21 cellular contexts compared by ENCODE assay signal in the genomic region with DNA sequence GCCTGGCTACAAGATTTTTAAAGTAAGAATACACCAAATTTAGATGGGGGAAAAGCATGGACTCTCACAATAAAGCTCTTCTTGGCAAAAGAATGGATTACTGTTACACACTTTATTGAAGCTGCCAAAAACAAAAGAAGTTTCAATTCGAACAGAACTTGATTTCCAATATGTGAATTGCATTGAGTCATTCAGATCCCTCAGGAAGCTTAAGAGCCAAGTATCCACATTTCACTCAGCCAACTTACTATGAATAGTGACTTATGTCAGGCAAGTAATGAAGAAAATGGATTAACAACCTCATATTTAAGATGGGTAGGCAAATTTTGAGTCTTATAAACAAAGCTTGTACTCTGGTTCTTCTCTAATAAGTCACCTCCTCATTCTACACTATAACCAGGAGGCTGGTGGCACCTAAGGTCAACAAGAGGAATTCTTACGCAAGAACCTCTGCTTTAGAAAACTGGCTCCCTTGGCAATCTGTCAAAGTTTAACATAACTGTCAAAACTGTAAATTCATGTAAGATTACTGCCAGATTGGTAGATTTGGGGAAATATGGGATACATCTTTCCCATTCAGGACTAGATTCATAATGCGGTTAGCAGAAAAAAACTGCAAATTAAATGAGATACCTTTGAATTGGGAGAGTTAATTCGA. TPM values are rescaled to one million over a fixed set of nuclear protein-coding genes. Genes with fewer than 3 reads are reported as not detected.
A peak's percentile ranks its signal among the peaks of the same experiment; 100 is the strongest.
DNase-seq lines count a peak whose midpoint lies in the region; ATAC-seq and TF ChIP-seq lines count a peak whose summit lies in the region.
"Had no signal": no experiment of that assay in that cellular context is flagged by ENCODE, and none has a peak within 500 bp of the region (broad histone marks: within the 10 kb centered on the region; RNA-seq: fewer than 3 reads in every experiment).

No MANE protein-coding gene starts in this region.

- dilution Hi-C loops in mammary epithelial cell (cut with HindIII; ENCODE audit: low sequenced_read_pairs), result no loop called here

- H2AFZ ChIP-seq in mammary epithelial cell (ENCODE audit: low read depth, low read length) (no peak overlapping the region), hepatocyte (no peak overlapping the region)
- H2AFZ ChIP-seq: PC-9 had no signal

- H3K9me3 Mint-ChIP-seq in MCF 10A (ENCODE audit: unreplicated experiment), result no peaks in the 10 kb centered on the region
- H3K9me3 Mint-ChIP-seq in naive thymus-derived CD4-positive, alpha-beta T cell, result no peaks in the 10 kb centered on the region
- H3K9me3 Mint-ChIP-seq: activated CD4-positive, alpha-beta T cell treated with anti-CD3 and anti-CD28 coated beads, Interleukin-2, amount 10 ng/mL, durations not matched to agents 7 days and 5 days; CD4-positive, alpha-beta memory T cell; H9; stimulated activated naive CD8-positive, alpha-beta T cell treated with anti-CD3 and anti-CD28 coated beads, Interleukin-15, Interleukin-2, amounts not matched to agents 100 ng/mL and 50 ng/mL, for 24 hours had no signal

- H3K27ac Mint-ChIP-seq in MCF 10A (ENCODE audit: low read depth, unreplicated experiment), result peak overlapping the region; percentile 19
- H3K27ac Mint-ChIP-seq in naive thymus-derived CD4-positive, alpha-beta T cell, result peak overlapping the region in 2 of 9 donors; percentile 12 to 31
- H3K27ac Mint-ChIP-seq: activated CD4-positive, alpha-beta T cell treated with anti-CD3 and anti-CD28 coated beads, Interleukin-2, amount 10 ng/mL, durations not matched to agents 7 days and 5 days; stimulated activated naive CD8-positive, alpha-beta T cell treated with anti-CD3 and anti-CD28 coated beads, Interleukin-15, Interleukin-2, amounts not matched to agents 100 ng/mL and 50 ng/mL, for 24 hours had no signal

- DNase-seq in MCF 10A (ENCODE audit: unreplicated experiment), result peak; percentile 68
- no peak for DNase-seq in mammary epithelial cell
- DNase-seq in amniotic epithelial cell (ENCODE audit: low read depth), result peak; percentile 31
- peak; percentile 29 for DNase-seq in hepatocyte (ENCODE audit: low spot score)
- DNase-seq in NCI-H2227 (lab: John Stamatoyannopoulos, UW; ENCODE audit: unreplicated experiment), result no peak
- DNase-seq in T1000 (lab: John Stamatoyannopoulos, UW), result no peak
- DNase-seq in naive thymus-derived CD4-positive, alpha-beta T cell, result no peak
- DNase-seq: activated CD4-positive, alpha-beta T cell treated with anti-CD3 and anti-CD28 coated beads, Interleukin-2, amount 10 ng/mL, durations not matched to agents 7 days and 5 days; activated naive CD4-positive, alpha-beta T cell treated with anti-CD3 and anti-CD28 coated beads, Interleukin-2, amount 50 U/mL, for 16 hours; CD4-positive, alpha-beta memory T cell; H9; hippocampal formation; MM.1S; NCI-H2081; NCI-H526 treated with DMSO at 0.1 percent for 48 hours; nucleus accumbens; PC-9; right cardiac atrium had no signal

- H4K20me1 ChIP-seq in mammary epithelial cell (ENCODE audit: insufficient read depth, low read length) (no peaks in the 10 kb centered on the region), hepatocyte (ENCODE audit: insufficient read depth, poor library complexity, severe bottlenecking) (peaks cover 11% of the 10 kb centered on the region)

- peaks cover 26% of the 10 kb centered on the region for H3K4me1 Mint-ChIP-seq in MCF 10A (ENCODE audit: insufficient read depth, unreplicated experiment)
- peaks cover 29 to 44% (median 40%) of the 10 kb centered on the region in 7 donors for H3K4me1 Mint-ChIP-seq in naive thymus-derived CD4-positive, alpha-beta T cell

- no peak overlapping the region for H3K4me3 ChIP-seq in mammary epithelial cell (replicated peaks in 1 of 3; ENCODE audit: insufficient read depth in 1 of 3, low read depth in 2 of 3, low read length in 3 of 3)
- H3K4me3 ChIP-seq in hepatocyte, result no peak overlapping the region
- H3K4me3 ChIP-seq in subcutaneous abdominal adipose tissue (ENCODE audit: low read depth in 1 of 5, low read length in 5 of 5), result no peak overlapping the region
- no peak overlapping the region for H3K4me3 ChIP-seq in naive thymus-derived CD4-positive, alpha-beta T cell (ENCODE audit: low read length)
- H3K4me3 ChIP-seq: PC-9 had no signal

- no TSS peak for BruUV-seq in MCF 10A (replicated peaks; lab: Mats Ljungman, UMichigan)
- BruUV-seq in mammary epithelial cell (replicated peaks; lab: Mats Ljungman, UMichigan), result no TSS peak

- intact Hi-C loops in MCF 10A (cut with micrococcal nuclease), result no loop called here
- intact Hi-C loops in mammary epithelial cell (cut with micrococcal nuclease), result no loop called here
- intact Hi-C loops in naive thymus-derived CD4-positive, alpha-beta T cell (cut with micrococcal nuclease), result no loop called here

- H3K27me3 Mint-ChIP-seq in MCF 10A (ENCODE audit: insufficient read depth, unreplicated experiment), result no peaks in the 10 kb centered on the region
- no peaks in the 10 kb centered on the region for H3K27me3 Mint-ChIP-seq in naive thymus-derived CD4-positive, alpha-beta T cell
- H3K27me3 Mint-ChIP-seq: activated CD4-positive, alpha-beta T cell treated with anti-CD3 and anti-CD28 coated beads, Interleukin-2, amount 10 ng/mL, durations not matched to agents 7 days and 5 days; CD4-positive, alpha-beta memory T cell; stimulated activated naive CD8-positive, alpha-beta T cell treated with anti-CD3 and anti-CD28 coated beads, Interleukin-15, Interleukin-2, amounts not matched to agents 100 ng/mL and 50 ng/mL, for 24 hours had no signal

- POLR2A ChIA-PET in MCF 10A (lab: Yijun Ruan, JAX), result interaction anchor here (0.5 to 13.1 kb wide), 12 partner anchors 11 to 360 kb away, joined by 3 to 272 read pairs (median 4); a partner anchor contains a TSS
- POLR2A ChIA-PET in naive thymus-derived CD4-positive, alpha-beta T cell (lab: Charles Lee), result no interaction called here

- H3K4me3 Mint-ChIP-seq in MCF 10A (ENCODE audit: unreplicated experiment), result no peak overlapping the region
- H3K4me3 Mint-ChIP-seq in naive thymus-derived CD4-positive, alpha-beta T cell, result no peak overlapping the region
- H3K4me3 Mint-ChIP-seq: activated CD4-positive, alpha-beta T cell treated with anti-CD3 and anti-CD28 coated beads, Interleukin-2, amount 10 ng/mL, durations not matched to agents 7 days and 5 days; H9; stimulated activated naive CD8-positive, alpha-beta T cell treated with anti-CD3 and anti-CD28 coated beads, Interleukin-15, Interleukin-2, amounts not matched to agents 100 ng/mL and 50 ng/mL, for 24 hours had no signal

- TF ChIP-seq CTCF in MCF 10A (IDR thresholded peaks at IDR 0.05; ENCODE audit: unreplicated experiment), result no peak
- TF ChIP-seq CTCF in mammary epithelial cell (conservative IDR thresholded peaks at IDR 0.05 in 1 of 2, IDR thresholded peaks at IDR 0.05 in 1 of 2; ENCODE audit: extremely low read depth in 1 of 2, insufficient read depth in 1 of 2, low read depth in 1 of 2, low read length in 2 of 2), result no peak
- TF ChIP-seq CTCF in hepatocyte (IDR thresholded peaks at IDR 0.05; ENCODE audit: poor library complexity), result no peak

- CTCF ChIA-PET in MCF 10A (lab: Yijun Ruan, JAX) (interaction anchor here (0.6 to 2.4 kb wide), 7 partner anchors 51 to 507 kb away, joined by 3 to 11 read pairs (median 4); no protein-coding TSS in a partner anchor), mammary epithelial cell (lab: Charles Lee; ENCODE audit: low non-redundant PET) (no interaction called here)
- CTCF ChIA-PET in naive thymus-derived CD4-positive, alpha-beta T cell (lab: Charles Lee), result no interaction called here

- no peak overlapping the region for H3K27ac ChIP-seq in mammary epithelial cell (ENCODE audit: insufficient read depth, low read depth, low read length)
- no peak overlapping the region for H3K27ac ChIP-seq in hepatocyte
- peak overlapping the region; percentile 82 for H3K27ac ChIP-seq in subcutaneous abdominal adipose tissue (ENCODE audit: low read depth, low read length)
- H3K27ac ChIP-seq in naive thymus-derived CD4-positive, alpha-beta T cell (ENCODE audit: low read depth, low read length), result no peak overlapping the region
- H3K27ac ChIP-seq: PC-9 had no signal

- H3K36me3 Mint-ChIP-seq in MCF 10A (ENCODE audit: insufficient read depth, unreplicated experiment), result peaks cover 60% of the 10 kb centered on the region
- H3K36me3 Mint-ChIP-seq in naive thymus-derived CD4-positive, alpha-beta T cell, result peaks cover 0 to 32% (median 9%) of the 10 kb centered on the region in 5 donors

- H3K9ac ChIP-seq in mammary epithelial cell (ENCODE audit: insufficient read depth, low read length) (no peak overlapping the region), subcutaneous abdominal adipose tissue (ENCODE audit: low read length in 5 of 5) (peak overlapping the region in 1 of 5 donors; percentile 25)

- in situ Hi-C loops in mammary epithelial cell (cut with MboI; ENCODE audit: low sequenced_read_pairs in 2 of 2), result loop anchor here in 1 of 2 donors (25.0 kb wide), 1 partner anchor 224 kb away; no protein-coding TSS in a partner anchor

- H3K9me3 ChIP-seq in mammary epithelial cell (replicated peaks; ENCODE audit: insufficient read depth, low read length) (no peaks in the 10 kb centered on the region), hepatocyte (ENCODE audit: low read depth) (no peaks in the 10 kb centered on the region), subcutaneous abdominal adipose tissue (ENCODE audit: control insufficient read depth in 5 of 5, low read length in 5 of 5) (no peaks in the 10 kb centered on the region)
- no peaks in the 10 kb centered on the region for H3K9me3 ChIP-seq in naive thymus-derived CD4-positive, alpha-beta T cell (ENCODE audit: control insufficient read depth in 2 of 3, low read length in 3 of 3)

- ATAC-seq in naive thymus-derived CD4-positive, alpha-beta T cell, result no peak
- ATAC-seq: right cardiac atrium, SK-N-SH treated with all-trans-retinoic acid at 6 μM for 48 hours had no signal

- H3K36me3 ChIP-seq in mammary epithelial cell (ENCODE audit: insufficient read depth, low read length), result peaks cover 24% of the 10 kb centered on the region
- peaks cover 6% of the 10 kb centered on the region for H3K36me3 ChIP-seq in hepatocyte (replicated peaks; ENCODE audit: insufficient read depth, low read depth)
- H3K36me3 ChIP-seq in subcutaneous abdominal adipose tissue (ENCODE audit: control insufficient read depth in 5 of 5, insufficient read depth in 5 of 5, low read length in 5 of 5), result peaks cover 21 to 47% (median 37%) of the 10 kb centered on the region in 5 donors
- peaks cover 0 to 47% (median 8%) of the 10 kb centered on the region in 3 experiments for H3K36me3 ChIP-seq in naive thymus-derived CD4-positive, alpha-beta T cell (ENCODE audit: control insufficient read depth in 2 of 3, insufficient read depth in 3 of 3, low read length in 3 of 3)

- no peak overlapping the region for H3K4me2 ChIP-seq in mammary epithelial cell (ENCODE audit: insufficient read depth, low read depth, low read length)
- no peak overlapping the region for H3K4me2 ChIP-seq in hepatocyte
- H3K4me2 ChIP-seq: PC-9 had no signal

- no peaks in the 10 kb centered on the region for H3K4me1 ChIP-seq in mammary epithelial cell (ENCODE audit: insufficient read depth, low read length)
- H3K4me1 ChIP-seq in hepatocyte (ENCODE audit: insufficient read depth), result peaks cover 4% of the 10 kb centered on the region
- H3K4me1 ChIP-seq in subcutaneous abdominal adipose tissue (ENCODE audit: control insufficient read depth in 5 of 5, insufficient read depth in 5 of 5, low read length in 5 of 5), result peaks cover 0 to 57% (median 37%) of the 10 kb centered on the region in 5 donors
- peaks cover 0 to 9% of the 10 kb centered on the region in 2 donors for H3K4me1 ChIP-seq in naive thymus-derived CD4-positive, alpha-beta T cell (ENCODE audit: control insufficient read depth in 2 of 2, insufficient read depth in 2 of 2, low read length in 2 of 2)

- WGBS in mammary epithelial cell (ENCODE audit: low coverage, missing lambda C conversion rate), result 87% methylated on average over 4 of the region's 4 CpGs
- WGBS in hepatocyte (ENCODE audit: low lambda C conversion rate, missing lambda C conversion rate), result 96% methylated on average over 4 of the region's 4 CpGs

- no peaks in the 10 kb centered on the region for H3K27me3 ChIP-seq in mammary epithelial cell (ENCODE audit: insufficient read depth, low read length)
- H3K27me3 ChIP-seq in hepatocyte, result no peaks in the 10 kb centered on the region
- no peaks in the 10 kb centered on the region for H3K27me3 ChIP-seq in subcutaneous abdominal adipose tissue (ENCODE audit: control insufficient read depth in 5 of 5, insufficient read depth in 4 of 5, low read length in 5 of 5)
- H3K27me3 ChIP-seq in naive thymus-derived CD4-positive, alpha-beta T cell (ENCODE audit: control insufficient read depth in 2 of 2, insufficient read depth in 2 of 2, low read length in 2 of 2), result no peaks in the 10 kb centered on the region

- H3K9me2 ChIP-seq in hepatocyte (replicated peaks; ENCODE audit: insufficient read depth), result no peaks in the 10 kb centered on the region

- peaks cover 57% of the 10 kb centered on the region for H3K79me2 ChIP-seq in mammary epithelial cell (ENCODE audit: insufficient read depth, low read length)
- peaks cover 62% of the 10 kb centered on the region for H3K79me2 ChIP-seq in hepatocyte

RNA-seq across cellular contexts. Expression of a gene that starts 6.0 kb away (rescaled TPM):
- total RNA-seq in MCF 10A (2022) (132 and 152 TPM in 2 replicates), mammary epithelial cell (100 to 1,000 TPM; 155 to 174 TPM), hepatocyte (149 and 155 TPM in 2 replicates)
- polyA plus RNA-seq in mammary epithelial cell (124 TPM), hepatocyte (122 and 125 TPM in 2 replicates)
- 285 TPM for polyA minus RNA-seq in mammary epithelial cell
- total RNA-seq in naive thymus-derived CD4-positive, alpha-beta T cell, result 100 to 1,000 TPM in 3 of 5 experiments, 10 to 100 TPM in 2; 83.8 to 111 (median 102) TPM
- 100 to 1,000 TPM; 116 to 150 TPM for polyA plus RNA-seq in naive thymus-derived CD4-positive, alpha-beta T cell

RNA-seq across cellular contexts. Expression of a gene that starts 6.3 kb away (rescaled TPM):
- total RNA-seq in MCF 10A (2022) (126 and 143 TPM in 2 replicates), mammary epithelial cell (100 to 1,000 TPM; 126 to 144 TPM), hepatocyte (131 and 137 TPM in 2 replicates)
- polyA plus RNA-seq in mammary epithelial cell (113 TPM), hepatocyte (108 and 133 TPM in 2 replicates)
- 79.3 TPM for polyA minus RNA-seq in mammary epithelial cell
- total RNA-seq in naive thymus-derived CD4-positive, alpha-beta T cell, result 10 to 100 TPM; 38.1 to 77.5 (median 64.2) TPM
- 100 to 1,000 TPM in 1 of 2 donors, 10 to 100 TPM in 1; 86.3 to 112 TPM for polyA plus RNA-seq in naive thymus-derived CD4-positive, alpha-beta T cell

Comparison
In these comparisons a context has a peak if more than half of its experiments do, and no peak if none do; other contexts are left out.
1. DNase-seq: peak in MCF 10A (single experiment), amniotic epithelial cell (single experiment) and hepatocyte (single experiment); none in mammary epithelial cell (single experiment), NCI-H2227 (single experiment), T1000 (single experiment) and naive thymus-derived CD4-positive, alpha-beta T cell (0 of 9).